ENCODE assay signal across 22 cellular contexts in the genomic region with DNA sequence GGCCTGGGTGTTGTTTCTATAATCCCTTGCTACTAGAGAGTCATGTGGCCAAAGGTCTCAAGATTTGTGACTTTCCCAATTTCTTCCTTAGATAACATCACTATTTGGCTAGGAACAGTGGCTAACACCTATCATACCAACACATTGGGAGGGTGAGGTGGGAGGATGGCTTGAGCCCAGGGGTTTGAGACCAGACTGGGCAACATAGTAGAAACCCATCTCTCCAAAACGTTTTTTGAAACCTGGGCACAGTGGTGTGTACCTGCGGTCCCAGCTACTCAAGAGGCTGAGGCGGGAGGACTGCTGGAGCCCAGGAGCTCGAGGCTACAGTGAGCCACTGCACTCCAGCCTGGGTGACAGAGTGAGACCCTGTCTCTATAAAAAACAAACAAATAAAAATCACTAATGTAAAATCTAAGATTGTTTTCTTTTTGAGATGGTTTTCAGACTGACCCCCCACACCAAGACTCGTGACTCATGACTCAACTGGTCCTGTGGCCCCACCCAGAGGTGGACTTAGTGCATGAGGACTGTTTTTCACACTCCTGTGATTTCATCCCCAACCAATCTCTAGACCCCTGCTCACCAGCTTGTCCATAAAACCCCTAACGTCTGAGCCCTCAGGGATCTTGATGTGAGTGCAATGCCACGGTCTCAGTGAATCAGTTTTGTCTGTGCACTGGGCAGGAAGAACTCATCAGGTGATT.
"Had no signal": no experiment of that assay in that cellular context is flagged by ENCODE, and none has a peak within 500 bp of the region (broad histone marks: within the 10 kb centered on the region; RNA-seq: fewer than 3 reads in every experiment).

No MANE protein-coding gene starts in this region.

- H3K4me1 ChIP-seq: adrenal gland, ascending aorta, gastrocnemius medialis, lower lobe of right lung, spleen, upper lobe of right lung had no signal

- H3K36me3 ChIP-seq: adrenal gland, ascending aorta, brain microvascular endothelial cell, gastrocnemius medialis, lower lobe of right lung, spleen, thoracic aorta, upper lobe of right lung had no signal

- DNase-seq: activated CD4-positive, alpha-beta T cell treated with anti-CD3 and anti-CD28 coated beads, Interleukin-2, amount 50 U/mL, for 4 hours; activated CD8-positive, alpha-beta memory T cell treated with anti-CD3 and anti-CD28 coated beads for 24 hours; activated CD8-positive, alpha-beta memory T cell treated with anti-CD3 and anti-CD28 coated beads, Interleukin-2, amount 50 U/mL, for 4 hours; activated T-cell treated with anti-CD3 and anti-CD28 coated beads, Interleukin-2, amount 50 U/mL, for 24 hours; adrenal gland; brain microvascular endothelial cell; central memory CD4-positive, alpha-beta T cell; dermis blood vessel endothelial cell; effector CD8-positive, alpha-beta T cell; gastrocnemius medialis; lower lobe of right lung; naive thymus-derived CD8-positive, alpha-beta T cell; spleen; stimulated activated CD4-positive, alpha-beta T cell treated with anti-CD3 and anti-CD28 coated beads, Interleukin-4, amount 100 ng/mL, for 1 hour; stimulated activated naive CD4-positive, alpha-beta T cell treated with Interleukin-2 at 50 U/mL for 16 hours; T-helper 9 cell; upper lobe of right lung had no signal

- H3K4me3 Mint-ChIP-seq: activated naive CD8-positive, alpha-beta T cell; activated T-cell treated with anti-CD3 and anti-CD28 coated beads, Interleukin-2, amount 50 U/mL, for 24 hours; activated T-helper 17 cell treated with anti-CD3 and anti-CD28 coated beads, Interleukin-2, amount 50 U/mL, for 72 hours; naive thymus-derived CD8-positive, alpha-beta T cell had no signal

- H3K27me3 Mint-ChIP-seq: activated naive CD8-positive, alpha-beta T cell; activated T-helper 17 cell treated with anti-CD3 and anti-CD28 coated beads, Interleukin-2, amount 50 U/mL, for 72 hours had no signal

- H3K4me1 Mint-ChIP-seq: activated T-helper 17 cell treated with anti-CD3 and anti-CD28 coated beads, Interleukin-2, amount 50 U/mL, for 72 hours; naive thymus-derived CD8-positive, alpha-beta T cell had no signal

- H3K27me3 ChIP-seq: adrenal gland, ascending aorta, brain microvascular endothelial cell, gastrocnemius medialis, spleen, upper lobe of right lung had no signal

- H3K27ac ChIP-seq: adrenal gland, ascending aorta, brain microvascular endothelial cell, gastrocnemius medialis, lower lobe of right lung, spleen, thoracic aorta, upper lobe of right lung had no signal

- ATAC-seq: activated T-helper 17 cell treated with anti-CD3 and anti-CD28 coated beads, Interleukin-2, amount 50 U/mL, for 72 hours; gastrocnemius medialis; lower lobe of right lung; naive thymus-derived CD8-positive, alpha-beta T cell; upper lobe of right lung had no signal

- FAIRE-seq: keratinocyte had no signal

- H3K27ac Mint-ChIP-seq: activated naive CD8-positive, alpha-beta T cell; activated T-cell treated with anti-CD3 and anti-CD28 coated beads, Interleukin-2, amount 50 U/mL, for 24 hours; activated T-helper 17 cell treated with anti-CD3 and anti-CD28 coated beads, Interleukin-2, amount 50 U/mL, for 72 hours; naive thymus-derived CD8-positive, alpha-beta T cell had no signal

- H3K4me3 ChIP-seq: adrenal gland, ascending aorta, gastrocnemius medialis, lower lobe of right lung, spleen, thoracic aorta, upper lobe of right lung had no signal

- H3K9me3 ChIP-seq: adrenal gland, ascending aorta, gastrocnemius medialis, lower lobe of right lung, thoracic aorta, upper lobe of right lung had no signal
